In the genomic region with DNA sequence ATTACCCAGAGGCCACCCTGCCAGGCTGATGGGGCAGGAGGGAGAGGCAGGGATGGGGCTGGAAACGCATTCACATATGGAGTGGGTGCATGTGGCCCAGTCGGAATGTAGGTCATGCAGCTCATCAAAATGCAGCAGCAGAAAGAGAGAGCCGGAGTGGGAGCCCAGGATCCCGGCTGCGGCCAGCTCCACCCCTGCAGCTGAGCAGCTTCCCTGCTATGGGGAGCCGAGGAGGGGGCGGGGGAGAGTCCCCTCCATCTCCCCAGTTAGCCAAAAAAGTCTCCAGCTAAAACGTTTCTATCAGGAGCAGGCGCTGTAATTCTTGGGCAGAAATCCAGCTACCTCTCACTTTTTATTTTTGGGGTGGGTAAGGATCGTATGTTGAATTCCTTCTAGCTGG, we compare ENCODE assay signal across 28 cellular contexts. TPM values are rescaled to one million over a fixed set of nuclear protein-coding genes. Genes with fewer than 3 reads are reported as not detected.
DNase-seq lines count a peak whose midpoint lies in the region; ATAC-seq and TF ChIP-seq lines count a peak whose summit lies in the region.
"Had no signal": no experiment of that assay in that cellular context is flagged by ENCODE, and none has a peak within 500 bp of the region (broad histone marks: within the 10 kb centered on the region; RNA-seq: fewer than 3 reads in every experiment).

No MANE protein-coding gene starts in this region.

- 47 to 69% (median 62%) methylated on average over 10 of the region's 10 CpGs for WGBS in heart left ventricle, 4 donors

- H3K9me3 ChIP-seq in heart left ventricle (no peaks in the 10 kb centered on the region), right atrium auricular region (no peaks in the 10 kb centered on the region)
- H3K9me3 ChIP-seq: esophagus squamous epithelium, thyroid gland had no signal

- no peak overlapping the region for H3K27ac Mint-ChIP-seq in endothelial cell (ENCODE audit: unreplicated experiment)
- H3K27ac Mint-ChIP-seq: activated CD4-positive, alpha-beta T cell treated with anti-CD3 and anti-CD28 coated beads, Interleukin-2, amount 10 ng/mL, durations not matched to agents 7 days and 5 days; activated CD8-positive, alpha-beta memory T cell treated with anti-CD3 and anti-CD28 coated beads, Interleukin-2, amount 10 ng/mL, durations not matched to agents 7 days and 5 days; endodermal cell; stimulated activated naive B cell treated with anti-CD40 and anti-IgM and Interleukin-4, amounts not matched to agents 10 μg/mL and 1 μg/mL and 100 μg/mL, for 72 hours had no signal

- DNase-seq in heart left ventricle (no peak), right atrium auricular region (ENCODE audit: low spot score) (no peak), endothelial cell (ENCODE audit: low spot score) (no peak), nucleus accumbens (lab: John Stamatoyannopoulos, UW) (peak in 34 of 56 donors; percentile 5 to 68 (median 30)), foreskin keratinocyte (no peak)
- DNase-seq in activated CD4-positive, alpha-beta T cell treated with anti-CD3 and anti-CD28 coated beads for 4 hours: no peak
- DNase-seq: activated CD4-positive, alpha-beta T cell treated with anti-CD3 and anti-CD28 coated beads, Interleukin-2, amount 10 ng/mL, durations not matched to agents 7 days and 5 days; activated CD8-positive, alpha-beta memory T cell treated with anti-CD3 and anti-CD28 coated beads, Interleukin-2, amount 10 ng/mL, durations not matched to agents 7 days and 5 days; AML-193; endodermal cell; esophagus squamous epithelium; IMR-90; kidney glomerular epithelial cell; NCI-H1092 treated with DMSO at 0.1 percent for 48 hours; NCI-H1930; NCI-H226; NCI-H748 treated with DMSO at 0.1 percent for 48 hours; RPMI8226; stimulated activated CD4-positive, alpha-beta T cell treated with anti-CD3 and anti-CD28 coated beads, Interleukin-2, amount 100 ng/mL, for 48 hours; stimulated activated naive B cell treated with anti-CD40 and anti-IgM and Interleukin-4, amounts not matched to agents 10 μg/mL and 1 μg/mL and 100 μg/mL, for 72 hours; thyroid gland; WERI-Rb-1 had no signal

- peaks cover 0 to 74% (median 52%) of the 10 kb centered on the region in 9 donors for H3K36me3 ChIP-seq in heart left ventricle
- peaks cover 39% of the 10 kb centered on the region for H3K36me3 ChIP-seq in right atrium auricular region

- peaks cover 7% of the 10 kb centered on the region for H3K4me1 Mint-ChIP-seq in endothelial cell (ENCODE audit: unreplicated experiment)

- intact Hi-C loops in heart left ventricle (cut with DNase I): no loop called here

- H3K4me3 Mint-ChIP-seq in endothelial cell (ENCODE audit: unreplicated experiment): peak overlapping the region; percentile 25
- H3K4me3 Mint-ChIP-seq: activated CD4-positive, alpha-beta T cell treated with anti-CD3 and anti-CD28 coated beads, Interleukin-2, amount 10 ng/mL, durations not matched to agents 7 days and 5 days; activated CD8-positive, alpha-beta memory T cell treated with anti-CD3 and anti-CD28 coated beads, Interleukin-2, amount 10 ng/mL, durations not matched to agents 7 days and 5 days; activated naive CD4-positive, alpha-beta T cell treated with anti-CD3 and anti-CD28 coated beads, Interleukin-2, amount 10 ng/mL, durations not matched to agents 7 days and 5 days; endodermal cell; stimulated activated naive B cell treated with anti-CD40 and anti-IgM and Interleukin-4, amounts not matched to agents 10 μg/mL and 1 μg/mL and 100 μg/mL, for 72 hours had no signal

- TF ChIP-seq CTCF in heart left ventricle (IDR thresholded peaks at IDR 0.05): no peak
- TF ChIP-seq CTCF in right atrium auricular region (IDR thresholded peaks at IDR 0.05): no peak
- no peak for TF ChIP-seq CTCF in endothelial cell (IDR thresholded peaks at IDR 0.05; ENCODE audit: unreplicated experiment)
- TF ChIP-seq CTCF in foreskin keratinocyte (conservative IDR thresholded peaks at IDR 0.05): no peak

- H3K4me1 ChIP-seq in heart left ventricle (peaks cover 0 to 12% (median 0%) of the 10 kb centered on the region in 12 donors), right atrium auricular region (no peaks in the 10 kb centered on the region), foreskin keratinocyte (no peaks in the 10 kb centered on the region)
- H3K4me1 ChIP-seq: esophagus squamous epithelium, thyroid gland had no signal

- no peaks in the 10 kb centered on the region for H3K27me3 ChIP-seq in heart left ventricle
- H3K27me3 ChIP-seq in right atrium auricular region: no peaks in the 10 kb centered on the region
- no peaks in the 10 kb centered on the region for H3K27me3 ChIP-seq in foreskin keratinocyte
- H3K27me3 ChIP-seq: esophagus squamous epithelium, thyroid gland had no signal

- H3K9me3 Mint-ChIP-seq in endothelial cell (ENCODE audit: unreplicated experiment): no peaks in the 10 kb centered on the region
- H3K9me3 Mint-ChIP-seq: activated CD4-positive, alpha-beta T cell treated with anti-CD3 and anti-CD28 coated beads, Interleukin-2, amount 10 ng/mL, durations not matched to agents 7 days and 5 days; activated naive CD4-positive, alpha-beta T cell treated with anti-CD3 and anti-CD28 coated beads, Interleukin-2, amount 10 ng/mL, durations not matched to agents 7 days and 5 days; stimulated activated naive B cell treated with anti-CD40 and anti-IgM and Interleukin-4, amounts not matched to agents 10 μg/mL and 1 μg/mL and 100 μg/mL, for 72 hours had no signal

- H3K4me3 ChIP-seq in heart left ventricle (no peak overlapping the region), right atrium auricular region (no peak overlapping the region)
- H3K4me3 ChIP-seq: coronary artery, esophagus squamous epithelium, lung, SK-N-MC, thyroid gland had no signal

- peaks cover 33% of the 10 kb centered on the region for H3K36me3 Mint-ChIP-seq in endothelial cell (ENCODE audit: low read depth, unreplicated experiment)

- H3K27me3 Mint-ChIP-seq in endothelial cell (ENCODE audit: unreplicated experiment): peaks cover 15% of the 10 kb centered on the region
- H3K27me3 Mint-ChIP-seq: activated CD4-positive, alpha-beta T cell treated with anti-CD3 and anti-CD28 coated beads, Interleukin-2, amount 10 ng/mL, durations not matched to agents 7 days and 5 days; activated CD8-positive, alpha-beta memory T cell treated with anti-CD3 and anti-CD28 coated beads, Interleukin-2, amount 10 ng/mL, durations not matched to agents 7 days and 5 days; activated naive CD4-positive, alpha-beta T cell treated with anti-CD3 and anti-CD28 coated beads, Interleukin-2, amount 10 ng/mL, durations not matched to agents 7 days and 5 days; stimulated activated naive B cell treated with anti-CD40 and anti-IgM and Interleukin-4, amounts not matched to agents 10 μg/mL and 1 μg/mL and 100 μg/mL, for 72 hours had no signal

- peak in 3 of 4 donors; percentile 14 to 76 (median 35) for ATAC-seq in heart left ventricle
- no peak for ATAC-seq in GM21576 (IDR thresholded peaks at IDR 0.05; ENCODE audit: unreplicated experiment)
- no peak for ATAC-seq in foreskin keratinocyte
- ATAC-seq in GM19467 (IDR thresholded peaks at IDR 0.05; ENCODE audit: unreplicated experiment): no peak
- ATAC-seq: activated CD8-positive, alpha-beta memory T cell treated with anti-CD3 and anti-CD28 coated beads, Interleukin-2, amount 10 ng/mL, durations not matched to agents 7 days and 5 days; stimulated activated naive B cell treated with anti-CD40 and anti-IgM and Interleukin-4, amounts not matched to agents 10 μg/mL and 1 μg/mL and 100 μg/mL, for 72 hours had no signal

- TF ChIP-seq POLR2A in heart left ventricle (IDR thresholded peaks at IDR 0.05): no peak

- H3K27ac ChIP-seq in heart left ventricle: peak overlapping the region in 2 of 12 donors; percentile 13 to 14
- H3K27ac ChIP-seq in right atrium auricular region: no peak overlapping the region
- H3K27ac ChIP-seq in foreskin keratinocyte: no peak overlapping the region
- H3K27ac ChIP-seq: esophagus squamous epithelium, SK-N-MC, thyroid gland, WERI-Rb-1 had no signal

RNA-seq across cellular contexts. Expression of gene MRPL37, which starts 39.6 kb away (rescaled TPM):
- total RNA-seq in heart left ventricle (100 to 1,000 TPM in 2 of 9 donors, 10 to 100 TPM in 7; 75.6 to 122 (median 89.3) TPM), right atrium auricular region (10 to 100 TPM; 63.1 to 75.9 TPM), endothelial cell (ENCODE audit: unreplicated experiment) (63.1 TPM), foreskin keratinocyte (102 and 116 TPM in 2 replicates)
- polyA plus RNA-seq in heart left ventricle (10 to 100 TPM; 46.7 to 78.1 TPM), foreskin keratinocyte (126 and 138 TPM in 2 replicates)

RNA-seq across cellular contexts. Expression of gene CYB5RL, which starts 39.8 kb away (rescaled TPM):
- total RNA-seq in heart left ventricle (1 to 10 TPM; 2.8 to 7.5 (median 4.4) TPM), right atrium auricular region (1 to 10 TPM; 2.0 to 3.5 TPM), endothelial cell (ENCODE audit: unreplicated experiment) (6.7 TPM), foreskin keratinocyte (2.5 and 2.8 TPM in 2 replicates)
- polyA plus RNA-seq in heart left ventricle (1 to 10 TPM; 2.2 to 2.7 TPM), foreskin keratinocyte (2.1 and 2.6 TPM in 2 replicates)

Comparison
In these comparisons a context has a peak if more than half of its experiments do, and no peak if none do; other contexts are left out.
1. ATAC-seq: peak in heart left ventricle (3 of 4); none in GM21576 (single experiment), foreskin keratinocyte (single experiment) and GM19467 (single experiment).
2. DNase-seq: peak in nucleus accumbens (34 of 56); none in heart left ventricle (0 of 5), right atrium auricular region (single experiment), endothelial cell (single experiment), activated CD4-positive, alpha-beta T cell treated with anti-CD3 and anti-CD28 coated beads for 4 hours (0 of 2) and foreskin keratinocyte (0 of 2).